Comparison of ENCODE assay signal across 23 cellular contexts in genomic region chr10:101867931-101868330, GRCh38. TPM values are rescaled to one million over a fixed set of nuclear protein-coding genes. Genes with fewer than 3 reads are reported as not detected.
DNase-seq lines count a peak whose midpoint lies in the region; ATAC-seq, FAIRE-seq and TF ChIP-seq lines count a peak whose summit lies in the region.
"Had no signal": no experiment of that assay in that cellular context is flagged by ENCODE, and none has a peak within 500 bp of the region (broad histone marks: within the 10 kb centered on the region; RNA-seq: fewer than 3 reads in every experiment).

No MANE protein-coding gene starts in this region.

- peak; percentile 56 for FAIRE-seq in GM18507 (lab: Jason Lieb, UNC)
- FAIRE-seq: HTR-8/SVneo had no signal

- no peak overlapping the region for H3K4me3 Mint-ChIP-seq in naive thymus-derived CD8-positive, alpha-beta T cell
- no peak overlapping the region for H3K4me3 Mint-ChIP-seq in progenitor cell of endocrine pancreas (ENCODE audit: low read depth)
- H3K4me3 Mint-ChIP-seq: CD8-positive, alpha-beta memory T cell; H9 had no signal

- H3K4me3 ChIP-seq in choroid plexus epithelial cell (ENCODE audit: low read depth, low read length) (no peak overlapping the region), fibroblast of pulmonary artery (replicated peaks; ENCODE audit: low read depth, low read length) (no peak overlapping the region)

- peaks cover 0 to 13% (median 2%) of the 10 kb centered on the region in 9 donors for H3K9me3 Mint-ChIP-seq in naive thymus-derived CD8-positive, alpha-beta T cell
- H3K9me3 Mint-ChIP-seq in progenitor cell of endocrine pancreas (ENCODE audit: low read depth), result peaks cover 4% of the 10 kb centered on the region
- H3K9me3 Mint-ChIP-seq: CD8-positive, alpha-beta memory T cell; H9 had no signal

- no peaks in the 10 kb centered on the region for H3K27me3 Mint-ChIP-seq in naive thymus-derived CD8-positive, alpha-beta T cell
- H3K27me3 Mint-ChIP-seq in progenitor cell of endocrine pancreas, result no peaks in the 10 kb centered on the region

- POLR2A ChIA-PET in naive thymus-derived CD8-positive, alpha-beta T cell (lab: Charles Lee), result no interaction called here

- TF ChIP-seq CTCF in AG09319 (IDR thresholded peaks at IDR 0.05; ENCODE audit: low read depth, low read length) (no peak), choroid plexus epithelial cell (conservative IDR thresholded peaks at IDR 0.05; ENCODE audit: low read depth, low read length) (no peak), fibroblast of pulmonary artery (IDR thresholded peaks at IDR 0.05; ENCODE audit: low read length, missing control alignments) (no peak), progenitor cell of endocrine pancreas (IDR thresholded peaks at IDR 0.05; ENCODE audit: unreplicated experiment) (no peak)

- peak; percentile 31 for DNase-seq in AG09319 (ENCODE audit: extremely low read depth, low read depth)
- no peak for DNase-seq in GM18507 (ENCODE audit: extremely low spot score, insufficient read length, low read depth)
- peak; percentile 43 for DNase-seq in choroid plexus epithelial cell (ENCODE audit: low read depth)
- DNase-seq in fibroblast of pulmonary artery (ENCODE audit: low read depth), result peak; percentile 37
- DNase-seq in activated naive CD4-positive, alpha-beta T cell treated with Interleukin-2 at 50 U/mL for 16 hours, result no peak
- no peak for DNase-seq in naive thymus-derived CD8-positive, alpha-beta T cell
- DNase-seq in DMS79 treated with DMSO at 0.1 percent for 48 hours (lab: John Stamatoyannopoulos, UW), result no peak
- no peak for DNase-seq in progenitor cell of endocrine pancreas (ENCODE audit: low spot score, unreplicated experiment)
- DNase-seq: ACHN; AML-193; CD8-positive, alpha-beta memory T cell; EL; H9; NCI-H1105; NCI-H146; NCI-H2029; NCI-H2227 treated with DMSO at 0.1 percent for 48 hours; NCI-H510A treated with DMSO at 0.1 percent for 48 hours; NCI-H748 treated with DMSO at 0.1 percent for 48 hours; NK-92 treated with Interleukin-12 subunit alpha and Interleukin-12 subunit beta, amount 100 ng/mL, for 24 hours; SIG-M5; SK-N-SH had no signal

- H3K4me1 Mint-ChIP-seq in naive thymus-derived CD8-positive, alpha-beta T cell, result no peaks in the 10 kb centered on the region
- no peaks in the 10 kb centered on the region for H3K4me1 Mint-ChIP-seq in progenitor cell of endocrine pancreas (ENCODE audit: low read depth)
- H3K4me1 Mint-ChIP-seq: H9 had no signal

- no peak for ATAC-seq in naive thymus-derived CD8-positive, alpha-beta T cell

- no peak overlapping the region for H3K27ac Mint-ChIP-seq in naive thymus-derived CD8-positive, alpha-beta T cell
- no peak overlapping the region for H3K27ac Mint-ChIP-seq in progenitor cell of endocrine pancreas
- H3K27ac Mint-ChIP-seq: H9 had no signal

- H3K36me3 Mint-ChIP-seq in naive thymus-derived CD8-positive, alpha-beta T cell, result peaks cover 7 to 38% (median 25%) of the 10 kb centered on the region in 3 donors
- peaks cover 9% of the 10 kb centered on the region for H3K36me3 Mint-ChIP-seq in progenitor cell of endocrine pancreas (ENCODE audit: insufficient read depth)

RNA-seq across cellular contexts. Expression of gene KCNIP2, which starts 24.3 kb away (rescaled TPM):
- total RNA-seq in naive thymus-derived CD8-positive, alpha-beta T cell, result 1 to 10 TPM; 2.0 to 2.5 TPM
- not detected for polyA plus RNA-seq in naive thymus-derived CD8-positive, alpha-beta T cell
- 4.4 and 5.5 TPM in 2 replicates for total RNA-seq in progenitor cell of endocrine pancreas
- polyA plus RNA-seq: CD8-positive, alpha-beta memory T cell had no signal

RNA-seq across cellular contexts. Expression of gene OGA, which starts 49.7 kb away (rescaled TPM):
- total RNA-seq in naive thymus-derived CD8-positive, alpha-beta T cell, result 100 to 1,000 TPM; 370 to 406 TPM
- 10 to 100 TPM; 35.7 to 43.7 (median 41.9) TPM for polyA plus RNA-seq in naive thymus-derived CD8-positive, alpha-beta T cell
- total RNA-seq in progenitor cell of endocrine pancreas, result 138 and 148 TPM in 2 replicates

Comparison
In these comparisons a context has a peak if more than half of its experiments do, and no peak if none do; other contexts are left out.
1. DNase-seq: peak in AG09319 (single experiment), choroid plexus epithelial cell (single experiment) and fibroblast of pulmonary artery (single experiment); none in GM18507 (single experiment), activated naive CD4-positive, alpha-beta T cell treated with Interleukin-2 at 50 U/mL for 16 hours (single experiment), naive thymus-derived CD8-positive, alpha-beta T cell (0 of 10), DMS79 treated with DMSO at 0.1 percent for 48 hours (single experiment) and progenitor cell of endocrine pancreas (single experiment).